Comparison of ENCODE assay signal across 3 cellular contexts in genomic region chr13:30874561-30874960, GRCh38.
TF ChIP-seq lines count a peak whose summit lies in the region.

No MANE protein-coding gene starts in this region.

TF ChIP-seq in SK-N-SH, 30 proteins besides CTCF, POLR2A, EP300 and RAD21:
- no peak for TF ChIP-seq EZH2phosphoT487 (IDR thresholded peaks at IDR 0.05; ENCODE audit: borderline replicate concordance, low read depth)
- TF ChIP-seq ELF1 (IDR thresholded peaks at IDR 0.05): no peak
- TF ChIP-seq REST (IDR thresholded peaks at IDR 0.05; ENCODE audit: low read depth, low read length): no peak
- no peak for TF ChIP-seq USF2 (IDR thresholded peaks at IDR 0.05; ENCODE audit: borderline replicate concordance, low read depth, low read length)
- TF ChIP-seq PBX3 (IDR thresholded peaks at IDR 0.05): no peak
- TF ChIP-seq YY1 (IDR thresholded peaks at IDR 0.05; ENCODE audit: low read depth): no peak
- no peak for TF ChIP-seq NFIC (IDR thresholded peaks at IDR 0.05; ENCODE audit: borderline replicate concordance)
- no peak for TF ChIP-seq NRF1 (IDR thresholded peaks at IDR 0.05; ENCODE audit: low read depth, low read length)
- no peak for TF ChIP-seq MAX (IDR thresholded peaks at IDR 0.05; ENCODE audit: low read depth)
- no peak for TF ChIP-seq MEF2A (IDR thresholded peaks at IDR 0.05; ENCODE audit: borderline replicate concordance, low read depth)
- no peak for TF ChIP-seq CHD2 (IDR thresholded peaks at IDR 0.05; ENCODE audit: low read length, partially characterized antibody)
- no peak for TF ChIP-seq RXRA (IDR thresholded peaks at IDR 0.05; ENCODE audit: borderline replicate concordance, low read depth)
- no peak for TF ChIP-seq SIN3A (IDR thresholded peaks at IDR 0.05; ENCODE audit: borderline replicate concordance, low read depth, low read length)
- TF ChIP-seq MXI1 (IDR thresholded peaks at IDR 0.05; ENCODE audit: low read depth, low read length): no peak
- TF ChIP-seq RFX5 (IDR thresholded peaks at IDR 0.05; ENCODE audit: low read length): no peak
- no peak for TF ChIP-seq JUND (IDR thresholded peaks at IDR 0.05)
- no peak for TF ChIP-seq SMC3 (IDR thresholded peaks at IDR 0.05; ENCODE audit: low read depth, low read length)
- TF ChIP-seq FOXM1 (IDR thresholded peaks at IDR 0.05; ENCODE audit: low read depth): no peak

TF ChIP-seq in SK-N-SH treated with all-trans-retinoic acid at 6 μM for 48 hours, 23 proteins besides CTCF, POLR2A, EP300 and RAD21:
- TF ChIP-seq CSRNP3 (CRISPR knock-in tag; IDR thresholded peaks at IDR 0.05) (no peak), CSDC2 (CRISPR knock-in tag; IDR thresholded peaks at IDR 0.05) (no peak), ESRRG (CRISPR knock-in tag; IDR thresholded peaks at IDR 0.05) (no peak), BACH2 (CRISPR knock-in tag; IDR thresholded peaks at IDR 0.05; ENCODE audit: borderline replicate concordance) (no peak), ZFP30 (CRISPR knock-in tag; IDR thresholded peaks at IDR 0.05) (no peak), ZFP3 (CRISPR knock-in tag; IDR thresholded peaks at IDR 0.05) (no peak), ARNTL (CRISPR knock-in tag; IDR thresholded peaks at IDR 0.05; ENCODE audit: borderline replicate concordance, low read depth) (no peak), TCF4 (CRISPR knock-in tag; IDR thresholded peaks at IDR 0.05; ENCODE audit: borderline replicate concordance) (no peak), GLIS3 (CRISPR knock-in tag; IDR thresholded peaks at IDR 0.05) (no peak)

TF ChIP-seq in endothelial cell of umbilical vein, 7 proteins besides CTCF, POLR2A, EP300 and RAD21:
- TF ChIP-seq FOS (IDR thresholded peaks at IDR 0.05; ENCODE audit: borderline replicate concordance, insufficient read depth, low read length) (no peak), POLR2AphosphoS5 (IDR thresholded peaks at IDR 0.05; ENCODE audit: insufficient read depth, low read depth, low read length) (no peak), GATA2 (IDR thresholded peaks at IDR 0.05; ENCODE audit: insufficient read depth, insufficient read length, low read depth, low read length) (no peak), MAX (IDR thresholded peaks at IDR 0.05; ENCODE audit: insufficient read depth, insufficient read length) (no peak), EZH2 (IDR thresholded peaks at IDR 0.05; ENCODE audit: borderline replicate concordance, low read depth, low read length, severe bottlenecking) (no peak), JUN (IDR thresholded peaks at IDR 0.05; ENCODE audit: borderline replicate concordance, insufficient read depth, insufficient read length, low read depth) (no peak), MYC (IDR thresholded peaks at IDR 0.05; ENCODE audit: low read depth, low read length) (no peak)
